Comparison of ENCODE assay signal across 14 cellular contexts in the genomic region with DNA sequence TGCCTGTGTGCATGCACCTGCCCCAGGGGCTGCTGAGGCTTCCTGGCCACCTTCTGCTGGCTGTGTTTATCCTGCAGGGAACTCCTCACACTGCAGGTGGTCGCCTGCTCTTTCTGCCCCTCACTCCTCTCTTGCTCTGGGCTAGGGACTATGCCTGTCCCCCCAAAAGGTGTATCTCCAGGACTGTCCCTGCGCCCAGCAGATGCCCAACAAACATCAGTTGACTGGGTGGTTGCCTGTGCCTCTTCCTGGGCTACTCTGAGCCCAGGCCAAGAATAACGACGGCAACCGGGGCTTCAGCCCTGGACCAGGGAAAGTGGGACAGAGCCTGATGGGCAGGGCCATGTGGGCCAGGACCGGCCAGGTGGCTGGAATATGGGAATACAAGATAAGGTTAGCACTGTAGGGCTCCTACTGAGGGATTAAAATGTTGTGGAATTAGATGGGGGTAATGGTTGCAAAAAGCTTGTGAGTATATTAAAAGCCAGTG. TPM values are rescaled to one million over a fixed set of nuclear protein-coding genes. Genes with fewer than 3 reads are reported as not detected.
DNase-seq lines count a peak whose midpoint lies in the region; ATAC-seq, FAIRE-seq and TF ChIP-seq lines count a peak whose summit lies in the region.
"Had no signal": no experiment of that assay in that cellular context is flagged by ENCODE, and none has a peak within 500 bp of the region (broad histone marks: within the 10 kb centered on the region; RNA-seq: fewer than 3 reads in every experiment).

No MANE protein-coding gene starts in this region.

- no peak for TF ChIP-seq CTCF in lower lobe of right lung (IDR thresholded peaks at IDR 0.05)
- TF ChIP-seq CTCF in thoracic aorta (IDR thresholded peaks at IDR 0.05) = no peak

- H3K9me3 ChIP-seq in lower lobe of right lung = no peaks in the 10 kb centered on the region
- no peaks in the 10 kb centered on the region for H3K9me3 ChIP-seq in thoracic aorta
- no peaks in the 10 kb centered on the region for H3K9me3 ChIP-seq in small intestine (ENCODE audit: control insufficient read depth, low read depth)

- POLR2A ChIA-PET in activated naive CD8-positive, alpha-beta T cell treated with anti-CD3 and anti-CD28 coated beads, Interleukin-2, amount 10 ng/mL, durations not matched to agents 7 days and 5 days (lab: Charles Lee) = interaction anchor here (1.9 kb wide), 1 partner anchor 8 kb away, joined by 7 read pairs; no protein-coding TSS in a partner anchor

- no peak overlapping the region for H3K4me3 Mint-ChIP-seq in activated naive CD8-positive, alpha-beta T cell treated with anti-CD3 and anti-CD28 coated beads, Interleukin-2, amount 10 ng/mL, durations not matched to agents 7 days and 5 days

- peaks cover 20% of the 10 kb centered on the region for H3K36me3 Mint-ChIP-seq in activated naive CD8-positive, alpha-beta T cell treated with anti-CD3 and anti-CD28 coated beads, Interleukin-2, amount 10 ng/mL, durations not matched to agents 7 days and 5 days

- peak; percentile 8 for DNase-seq in DMS153 (lab: John Stamatoyannopoulos, UW)
- DNase-seq in DMS153 treated with DMSO at 0.1 percent for 48 hours (lab: John Stamatoyannopoulos, UW; ENCODE audit: unreplicated experiment) = no peak
- no peak for DNase-seq in activated naive CD8-positive, alpha-beta T cell treated with anti-CD3 and anti-CD28 coated beads, Interleukin-2, amount 10 ng/mL, durations not matched to agents 7 days and 5 days
- DNase-seq in lower lobe of right lung = no peak
- DNase-seq in thoracic aorta (ENCODE audit: low spot score) = no peak
- DNase-seq in small intestine = no peak
- DNase-seq in NCI-H1105 treated with DMSO at 0.1 percent for 48 hours (lab: John Stamatoyannopoulos, UW) = no peak
- DNase-seq: 8988T; activated T-cell treated with anti-CD3 and anti-CD28 coated beads, Interleukin-2, amount 50 U/mL, for 1 hour; foreskin melanocyte; NCI-H1436 treated with DMSO at 0.1 percent for 48 hours; T-helper 9 cell had no signal

- H3K4me1 ChIP-seq in lower lobe of right lung = peaks cover 69% of the 10 kb centered on the region
- H3K4me1 ChIP-seq in thoracic aorta (ENCODE audit: control insufficient read depth in 1 of 2, low read depth in 2 of 2) = peaks cover 18 to 70% of the 10 kb centered on the region in 2 donors
- H3K4me1 ChIP-seq in small intestine (ENCODE audit: control insufficient read depth in 2 of 2, insufficient read depth in 1 of 2, low read depth in 1 of 2, low read length in 1 of 2) = peaks cover 3 to 17% of the 10 kb centered on the region in 2 donors
- H3K4me1 ChIP-seq: parathyroid adenoma had no signal

- peaks cover 35% of the 10 kb centered on the region for H3K4me1 Mint-ChIP-seq in activated naive CD8-positive, alpha-beta T cell treated with anti-CD3 and anti-CD28 coated beads, Interleukin-2, amount 10 ng/mL, durations not matched to agents 7 days and 5 days

- H3K4me3 ChIP-seq in lower lobe of right lung = no peak overlapping the region
- no peak overlapping the region for H3K4me3 ChIP-seq in thoracic aorta
- H3K4me3 ChIP-seq in small intestine (ENCODE audit: low read depth in 1 of 2, low read length in 2 of 2) = no peak overlapping the region

- no peaks in the 10 kb centered on the region for H3K9me3 Mint-ChIP-seq in activated naive CD8-positive, alpha-beta T cell treated with anti-CD3 and anti-CD28 coated beads, Interleukin-2, amount 10 ng/mL, durations not matched to agents 7 days and 5 days

- H3K36me3 ChIP-seq in lower lobe of right lung (peaks cover 33% of the 10 kb centered on the region), thoracic aorta (no peaks in the 10 kb centered on the region), small intestine (ENCODE audit: control insufficient read depth in 2 of 2, insufficient read depth in 2 of 2, low read length in 2 of 2) (peaks cover 2 to 15% of the 10 kb centered on the region in 2 donors)

- no peak for FAIRE-seq in small intestine (lab: Jason Lieb, UNC)

- H3K27ac Mint-ChIP-seq in activated naive CD8-positive, alpha-beta T cell treated with anti-CD3 and anti-CD28 coated beads, Interleukin-2, amount 10 ng/mL, durations not matched to agents 7 days and 5 days = peak overlapping the region; percentile 86

- intact Hi-C loops in lower lobe of right lung (cut with DNase I) = no loop called here

- H3K27ac ChIP-seq in lower lobe of right lung (peak overlapping the region; percentile 83), thoracic aorta (peak overlapping the region; percentile 89 to 93), small intestine (ENCODE audit: low read depth in 1 of 2, low read length in 1 of 2) (peak overlapping the region in 1 of 2 donors; percentile 86)
- H3K27ac ChIP-seq: parathyroid adenoma had no signal

- ATAC-seq in activated naive CD8-positive, alpha-beta T cell treated with anti-CD3 and anti-CD28 coated beads, Interleukin-2, amount 10 ng/mL, durations not matched to agents 7 days and 5 days (ENCODE audit: low read depth) = no peak
- ATAC-seq in lower lobe of right lung (no peak), thoracic aorta (ENCODE audit: insufficient number of reproducible peaks, low FRiP score, low read depth) (no peak), HG02642 (IDR thresholded peaks at IDR 0.05; ENCODE audit: poor library complexity, unreplicated experiment) (no peak)

- 68 to 90% (median 81%) methylated on average over 6 of the region's 6 CpGs for WGBS in small intestine, 3 donors

- no peaks in the 10 kb centered on the region for H3K27me3 Mint-ChIP-seq in activated naive CD8-positive, alpha-beta T cell treated with anti-CD3 and anti-CD28 coated beads, Interleukin-2, amount 10 ng/mL, durations not matched to agents 7 days and 5 days

- H3K27me3 ChIP-seq in lower lobe of right lung (ENCODE audit: low read depth) (no peaks in the 10 kb centered on the region), thoracic aorta (replicated peaks; ENCODE audit: insufficient read depth) (no peaks in the 10 kb centered on the region), small intestine (ENCODE audit: control insufficient read depth in 2 of 2, insufficient read depth in 2 of 2, low read length in 2 of 2) (no peaks in the 10 kb centered on the region)

RNA-seq across cellular contexts. Expression of gene VAC14, which starts 55.4 kb away (rescaled TPM):
- 10 to 100 TPM; 34.4 to 36.9 TPM for total RNA-seq in activated naive CD8-positive, alpha-beta T cell treated with anti-CD3 and anti-CD28 coated beads, Interleukin-2, amount 10 ng/mL, durations not matched to agents 7 days and 5 days
- total RNA-seq in lower lobe of right lung (49.1 TPM), thoracic aorta (10 to 100 TPM; 34.9 to 37.0 TPM)
- polyA plus RNA-seq in small intestine = 10 to 100 TPM; 26.6 to 32.9 (median 31.1) TPM

RNA-seq across cellular contexts. Expression of gene MTSS2, which starts 59.7 kb away (rescaled TPM):
- total RNA-seq in activated naive CD8-positive, alpha-beta T cell treated with anti-CD3 and anti-CD28 coated beads, Interleukin-2, amount 10 ng/mL, durations not matched to agents 7 days and 5 days = 1 to 10 TPM; 4.6 to 4.8 TPM
- total RNA-seq in lower lobe of right lung (60.8 TPM), thoracic aorta (10 to 100 TPM; 57.3 to 58.5 TPM)
- polyA plus RNA-seq in small intestine = 10 to 100 TPM in 1 of 3 donors, 1 to 10 TPM in 2; 2.9 to 15.2 (median 7.3) TPM

Comparison
In these comparisons a context has a peak if more than half of its experiments do, and no peak if none do; other contexts are left out.
1. RNA of gene MTSS2, which starts 59.7 kb away (total RNA-seq): 60.8 TPM in lower lobe of right lung (single experiment) and 57.3 to 58.5 TPM in thoracic aorta; 4.6 to 4.8 TPM in activated naive CD8-positive, alpha-beta T cell treated with anti-CD3 and anti-CD28 coated beads, Interleukin-2, amount 10 ng/mL, durations not matched to agents 7 days and 5 days; every median in the first group is over 10 times any median in the second.